1 cellular context compared by ENCODE assay signal in the genomic region with DNA sequence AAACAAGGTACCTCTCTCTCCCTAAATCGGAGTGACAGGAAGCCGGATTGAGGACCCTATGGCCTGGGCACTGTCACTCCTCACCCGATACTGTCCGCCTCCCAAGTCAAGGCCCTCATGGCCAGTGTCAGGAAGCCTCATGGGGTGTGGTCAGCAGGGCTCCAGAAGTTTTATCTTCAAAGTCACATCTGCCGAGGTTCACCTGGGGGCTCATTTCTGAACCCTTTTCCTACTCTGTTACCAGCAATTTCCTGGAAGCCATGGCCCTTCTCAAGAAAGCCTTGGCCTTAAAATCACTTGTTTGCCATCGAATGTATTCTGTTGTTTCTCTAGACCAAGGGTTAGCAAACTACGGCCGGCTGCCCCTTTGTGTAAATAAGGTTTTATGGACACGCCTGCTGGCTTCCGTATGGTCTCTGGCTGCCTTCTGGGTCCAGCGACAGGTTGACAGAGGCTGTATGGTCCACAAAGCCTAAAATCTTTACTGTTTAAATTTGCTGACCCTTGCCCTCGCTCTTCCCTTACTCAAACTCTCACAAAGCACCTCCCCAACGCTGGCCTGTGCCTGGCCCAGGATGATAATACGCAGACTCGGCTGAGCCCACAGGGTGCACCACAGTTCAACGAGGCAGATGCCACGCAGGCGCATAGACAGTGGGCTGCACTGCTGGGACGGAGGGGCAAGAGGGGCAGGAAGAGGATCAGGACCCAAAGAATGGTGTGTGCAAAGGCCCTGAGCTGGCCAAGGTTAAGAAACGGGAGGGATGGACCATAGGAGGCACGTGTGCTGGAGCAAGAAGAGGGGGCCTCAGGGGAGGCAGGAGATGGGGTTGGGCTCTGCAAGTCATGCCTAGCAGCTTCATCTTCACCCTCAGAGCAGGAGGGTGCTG.
TF ChIP-seq lines count a peak whose summit lies in the region.

No MANE protein-coding gene starts in this region.

TF ChIP-seq in K562, 482 proteins besides CTCF, POLR2A, EP300 and RAD21 (continued from another document and continues in another):
- TF ChIP-seq ZNF263 (CRISPR knock-in tag; IDR thresholded peaks at IDR 0.05; ENCODE audit: borderline replicate concordance) (no peak), ZNF699 (CRISPR knock-in tag; IDR thresholded peaks at IDR 0.05; ENCODE audit: insufficient replicate concordance) (no peak), ZNF589 (CRISPR knock-in tag; IDR thresholded peaks at IDR 0.05; ENCODE audit: low read depth) (no peak), XRCC4 (IDR thresholded peaks at IDR 0.05; ENCODE audit: extremely low read depth, insufficient read depth, insufficient read length) (no peak), XRCC5 (IDR thresholded peaks at IDR 0.05; ENCODE audit: low read depth, low read length) (0 out of 2 replicates have a peak, but pooled peaks have one; percentile 8), PCBP2 (IDR thresholded peaks at IDR 0.05; ENCODE audit: low read depth, low read length, poor library complexity, severe bottlenecking) (no peak), PHF21A (IDR thresholded peaks at IDR 0.05; ENCODE audit: borderline replicate concordance, low read depth) (no peak), YY1 (IDR thresholded peaks at IDR 0.05; ENCODE audit: borderline replicate concordance in 1 of 3, control insufficient read depth in 1 of 3, extremely low read depth in 1 of 3, insufficient read depth in 3 of 3, insufficient read length in 1 of 3, insufficient replicate concordance in 2 of 3, low read depth in 1 of 3, low read length in 2 of 3) (no peak), KDM1A (IDR thresholded peaks at IDR 0.05) (peak; percentile 74 to 79), ZNF212 (CRISPR knock-in tag; IDR thresholded peaks at IDR 0.05) (no peak), SIX5 (IDR thresholded peaks at IDR 0.05; ENCODE audit: borderline replicate concordance in 1 of 2, insufficient read depth in 1 of 2, low read depth in 1 of 2, low read length in 2 of 2) (no peak), CBX1 (IDR thresholded peaks at IDR 0.05; ENCODE audit: low read depth) (no peak), HDAC1 (IDR thresholded peaks at IDR 0.05) (no peak), RBM17 (IDR thresholded peaks at IDR 0.05; ENCODE audit: borderline replicate concordance, low read depth, low read length) (no peak), CHD4 (IDR thresholded peaks at IDR 0.05; ENCODE audit: insufficient read depth, insufficient replicate concordance, low read depth, low read length, poor library complexity, severe bottlenecking) (no peak), ZNF79 (CRISPR knock-in tag; IDR thresholded peaks at IDR 0.05; ENCODE audit: low read depth) (no peak), NR1H2 (CRISPR knock-in tag; IDR thresholded peaks at IDR 0.05) (no peak), ZNF436 (CRISPR knock-in tag; IDR thresholded peaks at IDR 0.05) (no peak), SLC30A9 (CRISPR knock-in tag; IDR thresholded peaks at IDR 0.05) (no peak), NFRKB (IDR thresholded peaks at IDR 0.05; ENCODE audit: low read depth) (no peak), GATA2 (CRISPR knock-in tag; IDR thresholded peaks at IDR 0.05) (no peak), SMAD4 (CRISPR knock-in tag; conservative IDR thresholded peaks at IDR 0.05) (peak; percentile 37), TEAD2 (tag; IDR thresholded peaks at IDR 0.05) (no peak), HDAC8 (tag; IDR thresholded peaks at IDR 0.05) (no peak), CEBPB (tag; IDR thresholded peaks at IDR 0.05) (no peak), ZNF668 (CRISPR knock-in tag; IDR thresholded peaks at IDR 0.05) (no peak), ZFPM2 (CRISPR knock-in tag; IDR thresholded peaks at IDR 0.05) (no peak), ZC3H11A (IDR thresholded peaks at IDR 0.05; ENCODE audit: low read depth, low read length) (no peak), ZNF232 (CRISPR knock-in tag; IDR thresholded peaks at IDR 0.05) (no peak), TAL1 (IDR thresholded peaks at IDR 0.05) (peak; percentile 75), SIN3B (IDR thresholded peaks at IDR 0.05; ENCODE audit: low read depth) (no peak), NR2F6 (CRISPR knock-in tag; IDR thresholded peaks at IDR 0.05) (no peak), ZNF274 (IDR thresholded peaks at IDR 0.05; ENCODE audit: borderline replicate concordance, low read depth, low read length) (no peak), PHF20 (IDR thresholded peaks at IDR 0.05; ENCODE audit: partially characterized antibody) (no peak), TEAD1 (CRISPR knock-in tag; IDR thresholded peaks at IDR 0.05) (no peak), CBX3 (IDR thresholded peaks at IDR 0.05; ENCODE audit: borderline replicate concordance in 1 of 2, low read length in 2 of 2) (no peak), RBM14 (IDR thresholded peaks at IDR 0.05; ENCODE audit: borderline replicate concordance, insufficient read depth, low read depth, low read length) (no peak)
- TF ChIP-seq, protein P1, sequence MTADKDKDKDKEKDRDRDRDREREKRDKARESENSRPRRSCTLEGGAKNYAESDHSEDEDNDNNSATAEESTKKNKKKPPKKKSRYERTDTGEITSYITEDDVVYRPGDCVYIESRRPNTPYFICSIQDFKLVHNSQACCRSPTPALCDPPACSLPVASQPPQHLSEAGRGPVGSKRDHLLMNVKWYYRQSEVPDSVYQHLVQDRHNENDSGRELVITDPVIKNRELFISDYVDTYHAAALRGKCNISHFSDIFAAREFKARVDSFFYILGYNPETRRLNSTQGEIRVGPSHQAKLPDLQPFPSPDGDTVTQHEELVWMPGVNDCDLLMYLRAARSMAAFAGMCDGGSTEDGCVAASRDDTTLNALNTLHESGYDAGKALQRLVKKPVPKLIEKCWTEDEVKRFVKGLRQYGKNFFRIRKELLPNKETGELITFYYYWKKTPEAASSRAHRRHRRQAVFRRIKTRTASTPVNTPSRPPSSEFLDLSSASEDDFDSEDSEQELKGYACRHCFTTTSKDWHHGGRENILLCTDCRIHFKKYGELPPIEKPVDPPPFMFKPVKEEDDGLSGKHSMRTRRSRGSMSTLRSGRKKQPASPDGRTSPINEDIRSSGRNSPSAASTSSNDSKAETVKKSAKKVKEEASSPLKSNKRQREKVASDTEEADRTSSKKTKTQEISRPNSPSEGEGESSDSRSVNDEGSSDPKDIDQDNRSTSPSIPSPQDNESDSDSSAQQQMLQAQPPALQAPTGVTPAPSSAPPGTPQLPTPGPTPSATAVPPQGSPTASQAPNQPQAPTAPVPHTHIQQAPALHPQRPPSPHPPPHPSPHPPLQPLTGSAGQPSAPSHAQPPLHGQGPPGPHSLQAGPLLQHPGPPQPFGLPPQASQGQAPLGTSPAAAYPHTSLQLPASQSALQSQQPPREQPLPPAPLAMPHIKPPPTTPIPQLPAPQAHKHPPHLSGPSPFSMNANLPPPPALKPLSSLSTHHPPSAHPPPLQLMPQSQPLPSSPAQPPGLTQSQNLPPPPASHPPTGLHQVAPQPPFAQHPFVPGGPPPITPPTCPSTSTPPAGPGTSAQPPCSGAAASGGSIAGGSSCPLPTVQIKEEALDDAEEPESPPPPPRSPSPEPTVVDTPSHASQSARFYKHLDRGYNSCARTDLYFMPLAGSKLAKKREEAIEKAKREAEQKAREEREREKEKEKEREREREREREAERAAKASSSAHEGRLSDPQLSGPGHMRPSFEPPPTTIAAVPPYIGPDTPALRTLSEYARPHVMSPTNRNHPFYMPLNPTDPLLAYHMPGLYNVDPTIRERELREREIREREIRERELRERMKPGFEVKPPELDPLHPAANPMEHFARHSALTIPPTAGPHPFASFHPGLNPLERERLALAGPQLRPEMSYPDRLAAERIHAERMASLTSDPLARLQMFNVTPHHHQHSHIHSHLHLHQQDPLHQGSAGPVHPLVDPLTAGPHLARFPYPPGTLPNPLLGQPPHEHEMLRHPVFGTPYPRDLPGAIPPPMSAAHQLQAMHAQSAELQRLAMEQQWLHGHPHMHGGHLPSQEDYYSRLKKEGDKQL (CRISPR knock-in tag; IDR thresholded peaks at IDR 0.05; ENCODE audit: borderline replicate concordance) = no peak
- TF ChIP-seq, protein P2, sequence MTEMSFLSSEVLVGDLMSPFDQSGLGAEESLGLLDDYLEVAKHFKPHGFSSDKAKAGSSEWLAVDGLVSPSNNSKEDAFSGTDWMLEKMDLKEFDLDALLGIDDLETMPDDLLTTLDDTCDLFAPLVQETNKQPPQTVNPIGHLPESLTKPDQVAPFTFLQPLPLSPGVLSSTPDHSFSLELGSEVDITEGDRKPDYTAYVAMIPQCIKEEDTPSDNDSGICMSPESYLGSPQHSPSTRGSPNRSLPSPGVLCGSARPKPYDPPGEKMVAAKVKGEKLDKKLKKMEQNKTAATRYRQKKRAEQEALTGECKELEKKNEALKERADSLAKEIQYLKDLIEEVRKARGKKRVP (CRISPR knock-in tag; IDR thresholded peaks at IDR 0.05) = no peak
- TF ChIP-seq, protein P3, sequence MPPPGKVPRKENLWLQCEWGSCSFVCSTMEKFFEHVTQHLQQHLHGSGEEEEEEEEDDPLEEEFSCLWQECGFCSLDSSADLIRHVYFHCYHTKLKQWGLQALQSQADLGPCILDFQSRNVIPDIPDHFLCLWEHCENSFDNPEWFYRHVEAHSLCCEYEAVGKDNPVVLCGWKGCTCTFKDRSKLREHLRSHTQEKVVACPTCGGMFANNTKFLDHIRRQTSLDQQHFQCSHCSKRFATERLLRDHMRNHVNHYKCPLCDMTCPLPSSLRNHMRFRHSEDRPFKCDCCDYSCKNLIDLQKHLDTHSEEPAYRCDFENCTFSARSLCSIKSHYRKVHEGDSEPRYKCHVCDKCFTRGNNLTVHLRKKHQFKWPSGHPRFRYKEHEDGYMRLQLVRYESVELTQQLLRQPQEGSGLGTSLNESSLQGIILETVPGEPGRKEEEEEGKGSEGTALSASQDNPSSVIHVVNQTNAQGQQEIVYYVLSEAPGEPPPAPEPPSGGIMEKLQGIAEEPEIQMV (tag; conservative IDR thresholded peaks at IDR 0.05; ENCODE audit: low read depth) = no peak
- TF ChIP-seq, protein P4, sequence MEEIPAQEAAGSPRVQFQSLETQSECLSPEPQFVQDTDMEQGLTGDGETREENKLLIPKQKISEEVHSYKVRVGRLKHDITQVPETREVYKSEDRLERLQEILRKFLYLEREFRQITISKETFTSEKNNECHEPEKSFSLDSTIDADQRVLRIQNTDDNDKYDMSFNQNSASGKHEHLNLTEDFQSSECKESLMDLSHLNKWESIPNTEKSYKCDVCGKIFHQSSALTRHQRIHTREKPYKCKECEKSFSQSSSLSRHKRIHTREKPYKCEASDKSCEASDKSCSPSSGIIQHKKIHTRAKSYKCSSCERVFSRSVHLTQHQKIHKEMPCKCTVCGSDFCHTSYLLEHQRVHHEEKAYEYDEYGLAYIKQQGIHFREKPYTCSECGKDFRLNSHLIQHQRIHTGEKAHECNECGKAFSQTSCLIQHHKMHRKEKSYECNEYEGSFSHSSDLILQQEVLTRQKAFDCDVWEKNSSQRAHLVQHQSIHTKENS (CRISPR knock-in tag; IDR thresholded peaks at IDR 0.05) = no peak
- TF ChIP-seq, protein P5, sequence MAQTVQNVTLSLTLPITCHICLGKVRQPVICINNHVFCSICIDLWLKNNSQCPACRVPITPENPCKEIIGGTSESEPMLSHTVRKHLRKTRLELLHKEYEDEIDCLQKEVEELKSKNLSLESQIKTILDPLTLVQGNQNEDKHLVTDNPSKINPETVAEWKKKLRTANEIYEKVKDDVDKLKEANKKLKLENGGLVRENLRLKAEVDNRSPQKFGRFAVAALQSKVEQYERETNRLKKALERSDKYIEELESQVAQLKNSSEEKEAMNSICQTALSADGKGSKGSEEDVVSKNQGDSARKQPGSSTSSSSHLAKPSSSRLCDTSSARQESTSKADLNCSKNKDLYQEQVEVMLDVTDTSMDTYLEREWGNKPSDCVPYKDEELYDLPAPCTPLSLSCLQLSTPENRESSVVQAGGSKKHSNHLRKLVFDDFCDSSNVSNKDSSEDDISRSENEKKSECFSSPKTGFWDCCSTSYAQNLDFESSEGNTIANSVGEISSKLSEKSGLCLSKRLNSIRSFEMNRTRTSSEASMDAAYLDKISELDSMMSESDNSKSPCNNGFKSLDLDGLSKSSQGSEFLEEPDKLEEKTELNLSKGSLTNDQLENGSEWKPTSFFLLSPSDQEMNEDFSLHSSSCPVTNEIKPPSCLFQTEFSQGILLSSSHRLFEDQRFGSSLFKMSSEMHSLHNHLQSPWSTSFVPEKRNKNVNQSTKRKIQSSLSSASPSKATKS (CRISPR knock-in tag; IDR thresholded peaks at IDR 0.05) = no peak
- TF ChIP-seq, protein P6, sequence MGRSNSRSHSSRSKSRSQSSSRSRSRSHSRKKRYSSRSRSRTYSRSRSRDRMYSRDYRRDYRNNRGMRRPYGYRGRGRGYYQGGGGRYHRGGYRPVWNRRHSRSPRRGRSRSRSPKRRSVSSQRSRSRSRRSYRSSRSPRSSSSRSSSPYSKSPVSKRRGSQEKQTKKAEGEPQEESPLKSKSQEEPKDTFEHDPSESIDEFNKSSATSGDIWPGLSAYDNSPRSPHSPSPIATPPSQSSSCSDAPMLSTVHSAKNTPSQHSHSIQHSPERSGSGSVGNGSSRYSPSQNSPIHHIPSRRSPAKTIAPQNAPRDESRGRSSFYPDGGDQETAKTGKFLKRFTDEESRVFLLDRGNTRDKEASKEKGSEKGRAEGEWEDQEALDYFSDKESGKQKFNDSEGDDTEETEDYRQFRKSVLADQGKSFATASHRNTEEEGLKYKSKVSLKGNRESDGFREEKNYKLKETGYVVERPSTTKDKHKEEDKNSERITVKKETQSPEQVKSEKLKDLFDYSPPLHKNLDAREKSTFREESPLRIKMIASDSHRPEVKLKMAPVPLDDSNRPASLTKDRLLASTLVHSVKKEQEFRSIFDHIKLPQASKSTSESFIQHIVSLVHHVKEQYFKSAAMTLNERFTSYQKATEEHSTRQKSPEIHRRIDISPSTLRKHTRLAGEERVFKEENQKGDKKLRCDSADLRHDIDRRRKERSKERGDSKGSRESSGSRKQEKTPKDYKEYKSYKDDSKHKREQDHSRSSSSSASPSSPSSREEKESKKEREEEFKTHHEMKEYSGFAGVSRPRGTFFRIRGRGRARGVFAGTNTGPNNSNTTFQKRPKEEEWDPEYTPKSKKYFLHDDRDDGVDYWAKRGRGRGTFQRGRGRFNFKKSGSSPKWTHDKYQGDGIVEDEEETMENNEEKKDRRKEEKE (IDR thresholded peaks at IDR 0.05; ENCODE audit: borderline replicate concordance in 1 of 2, control insufficient read depth in 1 of 2, low read depth in 2 of 2, low read length in 1 of 2) = no peak
- TF ChIP-seq, protein P7, sequence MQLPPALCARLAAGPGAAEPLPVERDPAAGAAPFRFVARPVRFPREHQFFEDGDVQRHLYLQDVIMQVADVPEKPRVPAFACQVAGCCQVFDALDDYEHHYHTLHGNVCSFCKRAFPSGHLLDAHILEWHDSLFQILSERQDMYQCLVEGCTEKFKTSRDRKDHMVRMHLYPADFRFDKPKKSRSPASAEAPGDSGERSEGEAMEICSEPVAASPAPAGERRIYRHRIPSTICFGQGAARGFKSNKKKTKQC (CRISPR knock-in tag; IDR thresholded peaks at IDR 0.05) = no peak
- TF ChIP-seq, protein P8, sequence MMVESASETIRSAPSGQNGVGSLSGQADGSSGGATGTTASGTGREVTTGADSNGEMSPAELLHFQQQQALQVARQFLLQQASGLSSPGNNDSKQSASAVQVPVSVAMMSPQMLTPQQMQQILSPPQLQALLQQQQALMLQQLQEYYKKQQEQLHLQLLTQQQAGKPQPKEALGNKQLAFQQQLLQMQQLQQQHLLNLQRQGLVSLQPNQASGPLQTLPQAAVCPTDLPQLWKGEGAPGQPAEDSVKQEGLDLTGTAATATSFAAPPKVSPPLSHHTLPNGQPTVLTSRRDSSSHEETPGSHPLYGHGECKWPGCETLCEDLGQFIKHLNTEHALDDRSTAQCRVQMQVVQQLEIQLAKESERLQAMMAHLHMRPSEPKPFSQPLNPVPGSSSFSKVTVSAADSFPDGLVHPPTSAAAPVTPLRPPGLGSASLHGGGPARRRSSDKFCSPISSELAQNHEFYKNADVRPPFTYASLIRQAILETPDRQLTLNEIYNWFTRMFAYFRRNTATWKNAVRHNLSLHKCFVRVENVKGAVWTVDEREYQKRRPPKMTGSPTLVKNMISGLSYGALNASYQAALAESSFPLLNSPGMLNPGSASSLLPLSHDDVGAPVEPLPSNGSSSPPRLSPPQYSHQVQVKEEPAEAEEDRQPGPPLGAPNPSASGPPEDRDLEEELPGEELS (CRISPR knock-in tag; IDR thresholded peaks at IDR 0.05; ENCODE audit: borderline replicate concordance) = no peak
